In genomic region chr1:15788624-15789301, GRCh38 we compare ENCODE assay signal across 6 cellular contexts. TPM values are rescaled to one million over a fixed set of nuclear protein-coding genes. Genes with fewer than 3 reads are reported as not detected.
A peak's percentile ranks its signal among the peaks of the same experiment; 100 is the strongest.
DNase-seq lines count a peak whose midpoint lies in the region; ATAC-seq and TF ChIP-seq lines count a peak whose summit lies in the region.
"Had no signal": no experiment of that assay in that cellular context is flagged by ENCODE, and none has a peak within 500 bp of the region (broad histone marks: within the 10 kb centered on the region; RNA-seq: fewer than 3 reads in every experiment).

No MANE protein-coding gene starts in this region.

- H3K4me3 Mint-ChIP-seq in type B pancreatic cell = peak overlapping the region; percentile 4
- H3K4me3 Mint-ChIP-seq: natural killer cell treated with Interleukin-12 subunit alpha and Interleukin-12 subunit beta and Interleukin-15 and Interleukin-18, amount 100 ng/mL, for 72 hours had no signal

- H3K4me1 Mint-ChIP-seq in type B pancreatic cell (ENCODE audit: unreplicated experiment) = peaks cover 10% of the 10 kb centered on the region

- peak overlapping the region; percentile 82 for H3K27ac Mint-ChIP-seq in type B pancreatic cell
- H3K27ac Mint-ChIP-seq: natural killer cell treated with Interleukin-12 subunit alpha and Interleukin-12 subunit beta and Interleukin-15 and Interleukin-18, amount 100 ng/mL, for 72 hours had no signal

- no peaks in the 10 kb centered on the region for H3K9me3 Mint-ChIP-seq in type B pancreatic cell
- H3K9me3 Mint-ChIP-seq: natural killer cell treated with Interleukin-12 subunit alpha and Interleukin-12 subunit beta and Interleukin-15 and Interleukin-18, amount 100 ng/mL, for 72 hours had no signal

- peak; percentile 76 for ATAC-seq in esophagus mucosa
- no peak for ATAC-seq in GM21825 (IDR thresholded peaks at IDR 0.05; ENCODE audit: unreplicated experiment)
- ATAC-seq: natural killer cell treated with Interleukin-12 subunit alpha and Interleukin-12 subunit beta and Interleukin-15 and Interleukin-18, amount 100 ng/mL, for 72 hours had no signal

- DNase-seq in NOMO-1 treated with dmso at 0.1 percent for 144 hours (lab: John Stamatoyannopoulos, UW; ENCODE audit: unreplicated experiment) (peak; percentile 14), type B pancreatic cell (ENCODE audit: extremely low spot score, unreplicated experiment) (no peak), NCI-H1092 (lab: John Stamatoyannopoulos, UW) (no peak)

- no peaks in the 10 kb centered on the region for H3K27me3 Mint-ChIP-seq in type B pancreatic cell

- peaks cover 9% of the 10 kb centered on the region for H3K36me3 Mint-ChIP-seq in type B pancreatic cell
- H3K36me3 Mint-ChIP-seq: natural killer cell treated with Interleukin-12 subunit alpha and Interleukin-12 subunit beta and Interleukin-15 and Interleukin-18, amount 100 ng/mL, for 72 hours had no signal

- TF ChIP-seq CTCF in type B pancreatic cell (conservative IDR thresholded peaks at IDR 0.05) = no peak

RNA-seq across cellular contexts. Expression of gene UQCRHL, which starts 18.7 kb away (rescaled TPM):
- total RNA-seq in esophagus mucosa = 1.6 TPM
- 2.1 and 2.3 TPM in 2 replicates for total RNA-seq in type B pancreatic cell (ENCODE audit: low replicate concordance)

RNA-seq across cellular contexts. Expression of gene FBLIM1, which starts 30.2 kb away (rescaled TPM):
- total RNA-seq in esophagus mucosa (56.5 TPM), type B pancreatic cell (ENCODE audit: low replicate concordance) (78.3 and 182 TPM in 2 replicates)
- total RNA-seq: natural killer cell treated with Interleukin-12 subunit alpha and Interleukin-12 subunit beta and Interleukin-15 and Interleukin-18, amount 100 ng/mL, for 72 hours had no signal

RNA-seq across cellular contexts. Expression of gene TMEM82, which starts 46.5 kb away (rescaled TPM):
- total RNA-seq in esophagus mucosa (not detected), type B pancreatic cell (ENCODE audit: low replicate concordance) (1.1 TPM in 2 replicates)
- total RNA-seq: natural killer cell treated with Interleukin-12 subunit alpha and Interleukin-12 subunit beta and Interleukin-15 and Interleukin-18, amount 100 ng/mL, for 72 hours had no signal

RNA-seq across cellular contexts. Expression of gene SLC25A34, which starts 52.7 kb away (rescaled TPM):
- 0.68 TPM for total RNA-seq in esophagus mucosa
- 2.4 and 3.8 TPM in 2 replicates for total RNA-seq in type B pancreatic cell (ENCODE audit: low replicate concordance)

RNA-seq across cellular contexts. Expression of gene SPEN, which starts 58.7 kb away (rescaled TPM):
- total RNA-seq in esophagus mucosa = 25.1 TPM
- total RNA-seq in type B pancreatic cell (ENCODE audit: low replicate concordance) = 66.5 and 79.4 TPM in 2 replicates
